In genomic region chr19:21046489-21046888, GRCh38 we compare ENCODE assay signal across 1 cellular context.
A peak's percentile ranks its signal among the peaks of the same experiment; 100 is the strongest.
TF ChIP-seq lines count a peak whose summit lies in the region.

No MANE protein-coding gene starts in this region.

TF ChIP-seq in K562, 482 proteins besides CTCF, POLR2A, EP300 and RAD21:
- TF ChIP-seq ZNF197 (CRISPR knock-in tag; IDR thresholded peaks at IDR 0.05; ENCODE audit: low read depth): no peak
- no peak for TF ChIP-seq ZNF253 (CRISPR knock-in tag; conservative IDR thresholded peaks at IDR 0.05)
- TF ChIP-seq ZBTB33 (CRISPR knock-in tag; IDR thresholded peaks at IDR 0.05): peak; percentile 99
- no peak for TF ChIP-seq NFRKB (IDR thresholded peaks at IDR 0.05; ENCODE audit: low read depth)
